Comparison of ENCODE assay signal across 23 cellular contexts in the genomic region with DNA sequence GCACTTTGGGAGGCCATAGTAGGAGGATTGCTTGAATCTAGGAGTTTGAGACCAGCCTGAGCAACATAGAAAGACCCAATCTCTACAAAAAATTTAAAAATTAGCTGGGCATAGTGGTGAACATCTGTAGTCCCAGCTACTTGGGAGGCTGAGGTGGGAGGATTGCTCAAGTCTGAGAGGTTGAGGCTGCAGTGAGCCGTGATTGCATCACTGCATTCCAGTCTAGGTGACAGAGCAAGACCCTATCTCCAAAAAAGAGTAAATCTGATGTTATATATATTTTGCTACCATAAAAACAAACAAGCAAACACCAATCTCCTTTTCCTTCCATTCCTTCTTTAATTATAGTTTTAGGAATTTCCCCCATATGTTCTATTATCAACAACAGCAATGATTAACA.
DNase-seq lines count a peak whose midpoint lies in the region; ATAC-seq, FAIRE-seq and TF ChIP-seq lines count a peak whose summit lies in the region.
"Had no signal": no experiment of that assay in that cellular context is flagged by ENCODE, and none has a peak within 500 bp of the region (broad histone marks: within the 10 kb centered on the region; RNA-seq: fewer than 3 reads in every experiment).

No MANE protein-coding gene starts in this region.

- H3K18ac ChIP-seq in trophoblast cell (ENCODE audit: low read length) = no peak overlapping the region

- H3K4me2 ChIP-seq in trophoblast cell (ENCODE audit: low read length) = no peak overlapping the region

- no peak overlapping the region for H2BK5ac ChIP-seq in trophoblast cell (ENCODE audit: low read depth, low read length, poor library complexity)

- H3K14ac ChIP-seq in trophoblast cell (ENCODE audit: low read length) = no peak overlapping the region

- H2AFZ ChIP-seq in trophoblast cell (ENCODE audit: insufficient read depth, low read length, poor library complexity) = no peak overlapping the region

- no peaks in the 10 kb centered on the region for H3K36me3 ChIP-seq in Panc1 (ENCODE audit: control insufficient read depth, insufficient read depth, low read length)
- peaks cover 1 to 2% of the 10 kb centered on the region in 2 experiments for H3K36me3 ChIP-seq in trophoblast cell (ENCODE audit: control insufficient read depth in 1 of 2, insufficient read depth in 2 of 2, low read length in 2 of 2)
- H3K36me3 ChIP-seq in transverse colon = no peaks in the 10 kb centered on the region
- H3K36me3 ChIP-seq: HAP-1, MG63, ovary had no signal

- H4K12ac ChIP-seq in trophoblast cell (ENCODE audit: low read depth, low read length) = no peak overlapping the region

- ATAC-seq in Panc1 (no peak), GM21381 (IDR thresholded peaks at IDR 0.05; ENCODE audit: unreplicated experiment) (no peak)
- ATAC-seq: activated T-cell treated with anti-CD3 and anti-CD28 coated beads, Interleukin-2, amount 50 U/mL, for 72 hours; stimulated activated naive B cell treated with anti-CD40 and anti-IgM and Interleukin-4, amounts not matched to agents 10 μg/mL and 1 μg/mL and 100 μg/mL, for 72 hours had no signal

- H3K27ac ChIP-seq in Panc1 (ENCODE audit: low read length) (peak overlapping the region; percentile 99), trophoblast cell (ENCODE audit: low read depth, low read length) (no peak overlapping the region), transverse colon (peak overlapping the region; percentile 72 to 90 (median 86))

- no peak overlapping the region for H2BK12ac ChIP-seq in trophoblast cell (ENCODE audit: low read length)

- BruUV-seq in Panc1 (replicated peaks; lab: Mats Ljungman, UMichigan) = no TSS peak

- CTCF ChIA-PET in Panc1 (lab: Charles Lee) = no interaction called here

- peaks cover 35% of the 10 kb centered on the region for H3K4me1 ChIP-seq in Panc1 (ENCODE audit: control insufficient read depth, insufficient read depth, low read length)
- peaks cover 15 to 19% of the 10 kb centered on the region in 2 experiments for H3K4me1 ChIP-seq in trophoblast cell (ENCODE audit: control insufficient read depth in 1 of 2, insufficient read depth in 2 of 2, low read length in 2 of 2)
- peaks cover 24 to 40% (median 28%) of the 10 kb centered on the region in 4 donors for H3K4me1 ChIP-seq in transverse colon

- intact Hi-C loops in Panc1 (cut with micrococcal nuclease; ENCODE audit: unreplicated experiment) = no loop called here
- intact Hi-C loops in transverse colon (cut with DNase I; ENCODE audit: low total_unique reads) = no loop called here

- in situ Hi-C loops in Panc1 (cut with HindIII; ENCODE audit: low pct_unique_long_range_greater_than_20kb, low sequenced_read_pairs) (no loop called here), transverse colon (cut with MboI; ENCODE audit: low pct_ligation_motif_present in 1 of 4, low pct_unique_long_range_greater_than_20kb in 1 of 4, low sequenced_read_pairs in 3 of 4) (no loop called here)

- no peak overlapping the region for H2AK5ac ChIP-seq in trophoblast cell (ENCODE audit: low read length)

- no peaks in the 10 kb centered on the region for H3K79me2 ChIP-seq in trophoblast cell (ENCODE audit: control insufficient read depth, insufficient read depth, low read length, poor library complexity)

- peaks cover 8% of the 10 kb centered on the region for H3K79me1 ChIP-seq in trophoblast cell (ENCODE audit: low read length)

- H3K23ac ChIP-seq in trophoblast cell (ENCODE audit: low read length) = no peak overlapping the region

- no peak overlapping the region for H3K4me3 ChIP-seq in Panc1 (ENCODE audit: low read depth in 2 of 2, low read length in 2 of 2)
- H3K4me3 ChIP-seq in trophoblast cell (ENCODE audit: low read depth, low read length) = no peak overlapping the region
- H3K4me3 ChIP-seq in transverse colon = no peak overlapping the region
- H3K4me3 ChIP-seq: HAP-1, MG63, ovary had no signal

- no peak for TF ChIP-seq POLR2A in transverse colon (IDR thresholded peaks at IDR 0.05)

- no peaks in the 10 kb centered on the region for H3K27me3 ChIP-seq in Panc1 (ENCODE audit: control insufficient read depth, insufficient read depth, low read length)
- H3K27me3 ChIP-seq in trophoblast cell (ENCODE audit: insufficient read depth, low read length) = no peaks in the 10 kb centered on the region
- no peaks in the 10 kb centered on the region for H3K27me3 ChIP-seq in transverse colon
- H3K27me3 ChIP-seq: MG63, ovary had no signal

- H2BK120ac ChIP-seq in trophoblast cell (ENCODE audit: insufficient read depth, low read length, poor library complexity) = no peak overlapping the region

- DNase-seq in Panc1 (ENCODE audit: low read depth, low spot score) (no peak), trophoblast cell (peak; percentile 45 to 71), transverse colon (no peak), SW 1271 (lab: John Stamatoyannopoulos, UW) (no peak), putamen (ENCODE audit: low spot score) (no peak)
- DNase-seq: activated CD4-positive, alpha-beta T cell treated with anti-CD3 and anti-CD28 coated beads for 48 hours; activated naive CD4-positive, alpha-beta T cell treated with anti-CD3 and anti-CD28 coated beads for 36 hours; activated T-cell treated with anti-CD3 and anti-CD28 coated beads, Interleukin-2, amount 50 U/mL, for 72 hours; CD4-positive, alpha-beta T cell; erythroblast; foreskin melanocyte; kidney; MG63; naive B cell; NCI-H1417 treated with DMSO at 0.1 percent for 48 hours; NCI-H510A; ovary; small intestine; stimulated activated naive B cell treated with anti-CD40 and anti-IgM and Interleukin-4, amounts not matched to agents 10 μg/mL and 1 μg/mL and 100 μg/mL, for 72 hours; T-helper 1 cell had no signal

- peaks cover 17% of the 10 kb centered on the region; the same call in 1 of the 2 replicates for H3K9me3 ChIP-seq in Panc1 (ENCODE audit: control insufficient read depth, insufficient read depth, low read depth, low read length)
- peaks cover 2% of the 10 kb centered on the region for H3K9me3 ChIP-seq in trophoblast cell (ENCODE audit: insufficient read depth, low read depth, low read length)
- peaks cover 0 to 7% of the 10 kb centered on the region in 2 donors for H3K9me3 ChIP-seq in transverse colon
- H3K9me3 ChIP-seq: ovary had no signal

- POLR2A ChIA-PET in Panc1 (lab: Charles Lee) = no interaction called here

- FAIRE-seq in endometrium (lab: Jason Lieb, UNC) = peak; percentile 4
- FAIRE-seq: kidney, small intestine had no signal

- TF ChIP-seq EP300 in transverse colon (IDR thresholded peaks at IDR 0.05; ENCODE audit: low read depth) = no peak

- WGBS in trophoblast cell (ENCODE audit: extremely low coverage, insufficient coverage, insufficient read length) = no CpG with 5 or more reads among the region's 1 CpG
- WGBS in transverse colon (ENCODE audit: low coverage in 1 of 2), 2 donors = 88 to 94% methylated on average over 1 of the region's 1 CpG

- no peak overlapping the region for H3K4ac ChIP-seq in trophoblast cell (ENCODE audit: low read depth, low read length)

- no peak overlapping the region for H3K9ac ChIP-seq in trophoblast cell (ENCODE audit: low read length)

- no peak overlapping the region for H4K91ac ChIP-seq in trophoblast cell (ENCODE audit: low read depth, low read length)

- TF ChIP-seq CTCF in Panc1 (IDR thresholded peaks at IDR 0.05) (no peak), transverse colon (IDR thresholded peaks at IDR 0.05) (no peak)

- H4K8ac ChIP-seq in trophoblast cell (ENCODE audit: low read depth, low read length) = no peak overlapping the region

Comparison
In these comparisons a context has a peak if more than half of its experiments do, and no peak if none do; other contexts are left out.
1. DNase-seq: peak in trophoblast cell (2 of 2); none in Panc1 (single experiment), transverse colon (single experiment), SW 1271 (0 of 2) and putamen (single experiment).